ENCODE assay signal across 13 cellular contexts in genomic region chr3:108117245-108117644, GRCh38. TPM values are rescaled to one million over a fixed set of nuclear protein-coding genes. Genes with fewer than 3 reads are reported as not detected.
A peak's percentile ranks its signal among the peaks of the same experiment; 100 is the strongest.
DNase-seq lines count a peak whose midpoint lies in the region; ATAC-seq and TF ChIP-seq lines count a peak whose summit lies in the region.
"Had no signal": no experiment of that assay in that cellular context is flagged by ENCODE, and none has a peak within 500 bp of the region (broad histone marks: within the 10 kb centered on the region; RNA-seq: fewer than 3 reads in every experiment).

No MANE protein-coding gene starts in this region.

- H3K4me1 Mint-ChIP-seq in CD4-positive, alpha-beta T cell (ENCODE audit: low read depth): peaks cover 27% of the 10 kb centered on the region

- no peaks in the 10 kb centered on the region for H3K9me3 ChIP-seq in CD4-positive, alpha-beta T cell (ENCODE audit: control insufficient read depth, low read length)
- H3K9me3 ChIP-seq: BE2C, thyroid gland had no signal

- intact Hi-C loops in CD4-positive, alpha-beta T cell (cut with DNase I, micrococcal nuclease): no loop called here

- H3K27ac Mint-ChIP-seq in CD4-positive, alpha-beta T cell: no peak overlapping the region

- H3K27me3 Mint-ChIP-seq in CD4-positive, alpha-beta T cell: no peaks in the 10 kb centered on the region

- peak; percentile 34 for DNase-seq in AG08395 (ENCODE audit: low spot score)
- DNase-seq in NB4 (ENCODE audit: low read depth): peak; percentile 43
- DNase-seq in epithelial cell of esophagus (ENCODE audit: low read depth): peak; percentile 58
- no peak for DNase-seq in CD4-positive, alpha-beta T cell
- DNase-seq in NCI-H2196 treated with DMSO at 0.1 percent for 48 hours (lab: John Stamatoyannopoulos, UW; ENCODE audit: unreplicated experiment): no peak
- DNase-seq in NCI-H1417 (lab: John Stamatoyannopoulos, UW): no peak
- no peak for DNase-seq in COLO668 (lab: John Stamatoyannopoulos, UW; ENCODE audit: unreplicated experiment)
- DNase-seq: BE2C, GF-D8, NCI-H1694, T-helper 2 cell, thyroid gland had no signal

- H3K4me3 ChIP-seq in NB4 (ENCODE audit: low read depth, low read length) (no peak overlapping the region), epithelial cell of esophagus (ENCODE audit: low read length) (no peak overlapping the region)
- H3K4me3 ChIP-seq: thyroid gland had no signal

- no peaks in the 10 kb centered on the region for H3K27me3 ChIP-seq in CD4-positive, alpha-beta T cell (ENCODE audit: control insufficient read depth, insufficient read depth, low read length)
- H3K27me3 ChIP-seq: BE2C, thyroid gland had no signal

- ATAC-seq in GM21717 (IDR thresholded peaks at IDR 0.05; ENCODE audit: unreplicated experiment): peak; percentile 53
- no peak for ATAC-seq in CD4-positive, alpha-beta T cell (ENCODE audit: poor library complexity)

- H3K36me3 Mint-ChIP-seq in CD4-positive, alpha-beta T cell (ENCODE audit: low read depth): no peaks in the 10 kb centered on the region

- POLR2A ChIA-PET in CD4-positive, alpha-beta T cell (lab: Charles Lee): interaction anchor here (2.0 kb wide), 1 partner anchor 9 kb away, joined by 7 read pairs; no protein-coding TSS in a partner anchor

- no peak overlapping the region for H3K4me3 Mint-ChIP-seq in CD4-positive, alpha-beta T cell

- no peaks in the 10 kb centered on the region for H3K9me3 Mint-ChIP-seq in CD4-positive, alpha-beta T cell

- TF ChIP-seq POLR2A in NB4 (IDR thresholded peaks at IDR 0.05; ENCODE audit: extremely low read depth, insufficient read length): no peak

- CTCF ChIA-PET in CD4-positive, alpha-beta T cell (lab: Charles Lee): no interaction called here

- TF ChIP-seq CTCF in NB4 (IDR thresholded peaks at IDR 0.05; ENCODE audit: low read depth, low read length) (no peak), epithelial cell of esophagus (IDR thresholded peaks at IDR 0.05; ENCODE audit: insufficient read depth, low read depth, low read length, missing control alignments) (no peak)
- no peak for TF ChIP-seq CTCF in CD4-positive, alpha-beta T cell (IDR thresholded peaks at IDR 0.05)

- no peak overlapping the region for H3K27ac ChIP-seq in CD4-positive, alpha-beta T cell (ENCODE audit: low read depth, low read length)
- H3K27ac ChIP-seq: thyroid gland had no signal

RNA-seq across cellular contexts. Expression of gene CD47, which starts 26.4 kb away (rescaled TPM):
- 100 to 1,000 TPM; 166 to 170 TPM for total RNA-seq in CD4-positive, alpha-beta T cell

Comparison
In these comparisons a context has a peak if more than half of its experiments do, and no peak if none do; other contexts are left out.
1. DNase-seq: peak in AG08395 (single experiment), NB4 (single experiment) and epithelial cell of esophagus (single experiment); none in CD4-positive, alpha-beta T cell (0 of 10), NCI-H2196 treated with DMSO at 0.1 percent for 48 hours (single experiment), NCI-H1417 (0 of 3) and COLO668 (single experiment).